Comparison of ENCODE assay signal across 26 cellular contexts in genomic region chr21:40686526-40686925, GRCh38.
"Had no signal": no experiment of that assay in that cellular context is flagged by ENCODE, and none has a peak within 500 bp of the region (broad histone marks: within the 10 kb centered on the region; RNA-seq: fewer than 3 reads in every experiment).

No MANE protein-coding gene starts in this region.

- H3K27ac Mint-ChIP-seq: activated CD4-positive, alpha-beta T cell treated with anti-CD3 and anti-CD28 coated beads for 36 hours; activated CD4-positive, alpha-beta T cell treated with anti-CD3 and anti-CD28 coated beads, Interleukin-2, amount 10 ng/mL, durations not matched to agents 7 days and 5 days; activated CD8-positive, alpha-beta T cell treated with anti-CD3 and anti-CD28 coated beads, Interleukin-2, amount 10 ng/mL, durations not matched to agents 7 days and 5 days; activated naive CD4-positive, alpha-beta T cell treated with anti-CD3 and anti-CD28 coated beads for 36 hours; activated naive CD4-positive, alpha-beta T cell treated with anti-CD3 and anti-CD28 coated beads, Interleukin-2, amount 50 U/mL, for 72 hours; activated T-cell treated with anti-CD3 and anti-CD28 coated beads, Interleukin-2, amount 50 U/mL, for 24 hours; activated T-helper 2 cell treated with anti-CD3 and anti-CD28 coated beads, Interferon-gamma antibody, Interleukin-2, Interleukin-4, amounts not matched to agents 10 μg/mL and 5 μg/mL and 100 μg/mL, durations not matched to agents 14 hours and 24 hours and 36 hours had no signal

- DNase-seq: activated CD4-positive, alpha-beta T cell treated with anti-CD3 and anti-CD28 coated beads for 36 hours; activated CD4-positive, alpha-beta T cell treated with anti-CD3 and anti-CD28 coated beads, Interleukin-2, amount 10 ng/mL, durations not matched to agents 7 days and 5 days; activated CD4-positive, alpha-beta T cell treated with anti-CD3 and anti-CD28 coated beads, Interleukin-2, amount 50 U/mL, for 48 hours; activated CD8-positive, alpha-beta T cell treated with anti-CD3 and anti-CD28 coated beads, Interleukin-2, amount 10 ng/mL, durations not matched to agents 7 days and 5 days; activated gamma-delta T cell; activated naive CD4-positive, alpha-beta T cell treated with anti-CD3 and anti-CD28 coated beads for 36 hours; activated T-cell treated with anti-CD3 and anti-CD28 coated beads, Interleukin-2, amount 50 U/mL, for 24 hours; anterior cingulate cortex; NCI-H1092 treated with DMSO at 0.1 percent for 48 hours; NCI-H146; NCI-H187; NCI-H2029 treated with DMSO at 0.1 percent for 48 hours; NCI-H2107; NCI-H2171; NCI-H510A; NCI-H526; SHP77; SJCRH30; T1000 had no signal

- ATAC-seq: activated CD4-positive, alpha-beta T cell treated with anti-CD3 and anti-CD28 coated beads for 36 hours; activated CD4-positive, CD25-positive, alpha-beta regulatory T cell treated with anti-CD3 and anti-CD28 coated beads, Interleukin-2, amount 50 U/mL, for 24 hours; activated CD8-positive, alpha-beta T cell treated with anti-CD3 and anti-CD28 coated beads, Interleukin-2, amount 10 ng/mL, durations not matched to agents 7 days and 5 days; activated naive CD4-positive, alpha-beta T cell treated with anti-CD3 and anti-CD28 coated beads, Interleukin-2, amount 50 U/mL, for 72 hours; Panc1 had no signal

- H3K9me3 Mint-ChIP-seq: activated CD4-positive, alpha-beta T cell treated with anti-CD3 and anti-CD28 coated beads, Interleukin-2, amount 10 ng/mL, durations not matched to agents 7 days and 5 days had no signal

- H3K27me3 Mint-ChIP-seq: activated CD4-positive, alpha-beta T cell treated with anti-CD3 and anti-CD28 coated beads, Interleukin-2, amount 10 ng/mL, durations not matched to agents 7 days and 5 days; activated T-cell treated with anti-CD3 and anti-CD28 coated beads, Interleukin-2, amount 50 U/mL, for 24 hours; central memory CD8-positive, alpha-beta T cell had no signal

- H3K4me1 Mint-ChIP-seq: activated CD4-positive, alpha-beta T cell treated with anti-CD3 and anti-CD28 coated beads for 36 hours; activated CD4-positive, alpha-beta T cell treated with anti-CD3 and anti-CD28 coated beads, Interleukin-2, amount 10 ng/mL, durations not matched to agents 7 days and 5 days; central memory CD8-positive, alpha-beta T cell had no signal

- H3K27ac ChIP-seq: cardiac muscle cell, SJCRH30, SK-N-MC had no signal

- H3K27me3 ChIP-seq: cardiac muscle cell had no signal

- H3K4me3 Mint-ChIP-seq: activated CD4-positive, alpha-beta T cell treated with anti-CD3 and anti-CD28 coated beads for 36 hours; activated CD4-positive, alpha-beta T cell treated with anti-CD3 and anti-CD28 coated beads, Interleukin-2, amount 10 ng/mL, durations not matched to agents 7 days and 5 days; activated CD8-positive, alpha-beta T cell treated with anti-CD3 and anti-CD28 coated beads, Interleukin-2, amount 10 ng/mL, durations not matched to agents 7 days and 5 days; activated naive CD4-positive, alpha-beta T cell treated with anti-CD3 and anti-CD28 coated beads for 36 hours; activated T-cell treated with anti-CD3 and anti-CD28 coated beads, Interleukin-2, amount 50 U/mL, for 24 hours; central memory CD8-positive, alpha-beta T cell had no signal

- H3K4me3 ChIP-seq: cardiac muscle cell, SJCRH30, SK-N-MC had no signal

- H3K9me3 ChIP-seq: SJCRH30 had no signal

- H3K36me3 ChIP-seq: cardiac muscle cell, SJCRH30 had no signal

- H3K4me1 ChIP-seq: SJCRH30 had no signal
